1 cellular context compared by ENCODE assay signal in genomic region chr18:46346896-46347630, GRCh38.
TF ChIP-seq lines count a peak whose summit lies in the region.

No MANE protein-coding gene starts in this region.

TF ChIP-seq in K562, 482 proteins besides CTCF, POLR2A, EP300 and RAD21:
- TF ChIP-seq SIN3A (IDR thresholded peaks at IDR 0.05; ENCODE audit: borderline replicate concordance in 2 of 2, control insufficient read depth in 1 of 2, low read depth in 2 of 2, low read length in 2 of 2) (no peak), CREBBP (IDR thresholded peaks at IDR 0.05; ENCODE audit: low read depth, low read length) (no peak), ZBTB5 (IDR thresholded peaks at IDR 0.05) (no peak), CREM (IDR thresholded peaks at IDR 0.05; ENCODE audit: low read depth) (no peak), ATF2 (CRISPR knock-in tag; IDR thresholded peaks at IDR 0.05) (no peak), ZFP36 (IDR thresholded peaks at IDR 0.05; ENCODE audit: low read depth, low read length, partially characterized antibody) (peak; percentile 77), MCM7 (IDR thresholded peaks at IDR 0.05) (no peak)
